In the genomic region with DNA sequence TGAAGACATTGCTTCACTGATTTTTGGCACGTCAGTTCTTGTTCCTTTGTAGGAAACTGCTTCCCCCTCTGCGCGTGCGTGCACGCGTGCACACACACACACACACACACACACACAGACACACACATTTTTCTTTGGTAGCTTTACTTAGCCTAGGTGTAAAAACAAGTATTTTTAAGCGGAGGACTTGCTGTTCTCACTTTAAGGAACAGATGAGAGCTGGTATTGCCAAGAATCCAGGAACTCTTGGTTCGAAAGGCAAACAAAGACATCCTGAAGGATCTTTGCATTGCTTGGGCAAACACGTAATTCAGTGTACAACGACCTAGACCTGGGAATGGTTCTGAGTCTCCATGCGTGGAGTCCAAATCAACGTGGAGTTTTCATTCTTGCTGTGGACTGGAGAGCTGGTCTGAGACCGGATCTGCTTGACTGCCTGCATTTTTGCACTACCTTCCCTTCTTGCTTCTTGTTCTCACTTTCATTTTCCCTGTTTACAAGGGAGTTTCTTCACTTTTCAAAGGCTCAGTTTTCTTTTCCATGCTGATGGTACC, we compare ENCODE assay signal across 8 cellular contexts. TPM values are rescaled to one million over a fixed set of nuclear protein-coding genes. Genes with fewer than 3 reads are reported as not detected.
DNase-seq lines count a peak whose midpoint lies in the region; ATAC-seq and TF ChIP-seq lines count a peak whose summit lies in the region.

No MANE protein-coding gene starts in this region.

- peaks cover 12% of the 10 kb centered on the region for H3K36me3 Mint-ChIP-seq in Caco-2 (ENCODE audit: insufficient read depth, unreplicated experiment)

- H3K4me1 ChIP-seq in RWPE2 (ENCODE audit: insufficient read depth, poor library complexity, severe bottlenecking) (no peaks in the 10 kb centered on the region), lung (ENCODE audit: control insufficient read depth in 2 of 2, insufficient read depth in 2 of 2, low read length in 2 of 2) (peaks cover 0 to 10% of the 10 kb centered on the region in 2 donors), Caco-2 (no peaks in the 10 kb centered on the region)

- H3K9me3 ChIP-seq in RWPE2 (ENCODE audit: severe bottlenecking) (no peaks in the 10 kb centered on the region), lung (ENCODE audit: control insufficient read depth in 2 of 2, insufficient read depth in 1 of 2, low read length in 1 of 2) (no peaks in the 10 kb centered on the region), Caco-2 (no peaks in the 10 kb centered on the region)

- ATAC-seq in GM21360 (IDR thresholded peaks at IDR 0.05; ENCODE audit: unreplicated experiment) (peak; percentile 49), RWPE2 (ENCODE audit: low read depth) (peak; percentile 32; the same call in 1 of the 3 replicates), lung (ENCODE audit: insufficient read depth, low FRiP score) (peak; percentile 5)

- no peak overlapping the region for H3K27ac Mint-ChIP-seq in Caco-2 (ENCODE audit: unreplicated experiment)

- no peak for TF ChIP-seq CTCF in RWPE2 (IDR thresholded peaks at IDR 0.05; ENCODE audit: poor library complexity, severe bottlenecking)
- TF ChIP-seq CTCF in lung (IDR thresholded peaks at IDR 0.05; ENCODE audit: control extremely low read depth, extremely low read depth): no peak
- no peak for TF ChIP-seq CTCF in Caco-2 (IDR thresholded peaks at IDR 0.05; ENCODE audit: insufficient read depth in 1 of 2, low read depth in 1 of 2, low read length in 1 of 2, severe bottlenecking in 1 of 2, unreplicated experiment in 1 of 2)

- H3K4me3 Mint-ChIP-seq in Caco-2 (ENCODE audit: unreplicated experiment): no peak overlapping the region

- intact Hi-C loops in Caco-2 (cut with micrococcal nuclease; ENCODE audit: unreplicated experiment): no loop called here

- BruUV-seq in Caco-2 (replicated peaks; lab: Mats Ljungman, UMichigan): no TSS peak

- H3K4me1 Mint-ChIP-seq in Caco-2 (ENCODE audit: low read depth, unreplicated experiment): no peaks in the 10 kb centered on the region

- H3K27ac ChIP-seq in RWPE2 (ENCODE audit: poor library complexity, severe bottlenecking) (peak overlapping the region; percentile 29), lung (ENCODE audit: low read depth in 1 of 2, low read length in 1 of 2) (peak overlapping the region in 1 of 2 donors; percentile 86)

- H3K27me3 Mint-ChIP-seq in Caco-2 (ENCODE audit: insufficient read depth, unreplicated experiment): no peaks in the 10 kb centered on the region

- 18 to 24% methylated on average over 13 of the region's 13 CpGs for WGBS in lung, 2 donors

- peaks cover 15% of the 10 kb centered on the region for H3K36me3 ChIP-seq in RWPE2 (ENCODE audit: low read depth)
- H3K36me3 ChIP-seq in lung (ENCODE audit: control insufficient read depth in 2 of 2, insufficient read depth in 2 of 2, low read length in 2 of 2): no peaks in the 10 kb centered on the region
- no peaks in the 10 kb centered on the region for H3K36me3 ChIP-seq in Caco-2 (ENCODE audit: control insufficient read depth, insufficient read depth, low read length)

- CTCF ChIA-PET in Caco-2 (lab: Charles Lee): no interaction called here

- POLR2A ChIA-PET in Caco-2 (lab: Charles Lee): no interaction called here

- DNase-seq in CD1c-positive myeloid dendritic cell (ENCODE audit: extremely low spot score) (peak; percentile 68), RWPE2 (ENCODE audit: low spot score) (no peak), lung (ENCODE audit: low spot score) (peak; percentile 48), COR-L47 (lab: John Stamatoyannopoulos, UW) (no peak), SIG-M5 treated with dmso at 0.1 percent for 504 hours (lab: John Stamatoyannopoulos, UW; ENCODE audit: unreplicated experiment) (no peak), Caco-2 (no peak), HuH-7.5 (ENCODE audit: low spot score) (no peak)

- no peaks in the 10 kb centered on the region for H3K9me3 Mint-ChIP-seq in Caco-2 (ENCODE audit: unreplicated experiment)

- H3K27me3 ChIP-seq in RWPE2 (ENCODE audit: insufficient read depth, poor library complexity, severe bottlenecking) (no peaks in the 10 kb centered on the region), lung (ENCODE audit: control insufficient read depth, insufficient read depth) (no peaks in the 10 kb centered on the region), Caco-2 (replicated peaks; ENCODE audit: control insufficient read depth, insufficient read depth, low read length) (no peaks in the 10 kb centered on the region)

- peak overlapping the region; percentile 10 for H3K4me3 ChIP-seq in RWPE2 (ENCODE audit: severe bottlenecking)
- H3K4me3 ChIP-seq in lung: no peak overlapping the region
- H3K4me3 ChIP-seq in Caco-2 (ENCODE audit: low read depth, low read length): no peak overlapping the region

RNA-seq across cellular contexts. Expression of a gene that starts 8.2 kb away (rescaled TPM):
- total RNA-seq in lung: 10 to 100 TPM; 12.3 to 21.9 TPM
- 10 to 100 TPM in 1 of 2 donors, 1 to 10 TPM in 1; 6.8 to 10.1 TPM for polyA plus RNA-seq in lung
- total RNA-seq in Caco-2 (2022): 15.1 and 21.2 TPM in 2 replicates

RNA-seq across cellular contexts. Expression of a gene that starts 31.7 kb away (rescaled TPM):
- total RNA-seq in lung (100 to 1,000 TPM; 102 to 187 TPM), Caco-2 (2022) (143 and 147 TPM in 2 replicates)
- polyA plus RNA-seq in lung: 100 to 1,000 TPM; 150 to 213 TPM

RNA-seq across cellular contexts. Expression of a gene that starts 38.3 kb away (rescaled TPM):
- not detected for total RNA-seq in lung
- not detected for polyA plus RNA-seq in lung
- total RNA-seq in Caco-2 (2022): not detected in 2 replicates

Comparison
In these comparisons a context has a peak if more than half of its experiments do, and no peak if none do; other contexts are left out.
1. DNase-seq: peak in CD1c-positive myeloid dendritic cell (single experiment) and lung (single experiment); none in RWPE2 (single experiment), COR-L47 (single experiment), SIG-M5 treated with dmso at 0.1 percent for 504 hours (single experiment), Caco-2 (0 of 2) and HuH-7.5 (single experiment).
2. Peak in every context shown above with its lines, with median percentiles within 50 percentile points of each other: ATAC-seq.